ENCODE assay signal across 27 cellular contexts in genomic region chr18:39550701-39551100, GRCh38.
DNase-seq lines count a peak whose midpoint lies in the region; ATAC-seq, FAIRE-seq and TF ChIP-seq lines count a peak whose summit lies in the region.
"Had no signal": no experiment of that assay in that cellular context is flagged by ENCODE, and none has a peak within 500 bp of the region (broad histone marks: within the 10 kb centered on the region; RNA-seq: fewer than 3 reads in every experiment).

No MANE protein-coding gene starts in this region.

- no peaks in the 10 kb centered on the region for H3K79me2 ChIP-seq in HepG2 (ENCODE audit: insufficient read depth, low read length)

- H3K27ac ChIP-seq in HepG2 (ENCODE audit: extremely low read length, insufficient read depth, low read length) = no peak overlapping the region
- H3K27ac ChIP-seq in right lobe of liver = no peak overlapping the region
- H3K27ac ChIP-seq: 22Rv1; A549; BLaER1; BLaER1 treated with 17β-estradiol and CSF1 and Interleukin-3, amounts not matched to agents 10 nM and 100 nM; C4-2B had no signal

- no peak for DNase-seq in HepG2 (ENCODE audit: low spot score)
- no peak for DNase-seq in right lobe of liver
- DNase-seq: 8988T; ACHN; AML-193; BE2C; C1 segment of cervical spinal cord; Caco-2; Calu3; CD4-positive, alpha-beta T cell; CD4-positive, CD25-positive, alpha-beta regulatory T cell; CD8-positive, alpha-beta memory T cell; CD8-positive, alpha-beta T cell; COR-L47; DMS 273 treated with DMSO at 0.1 percent for 48 hours; DMS153; DMS53; DMS79; DMS79 treated with DMSO at 0.1 percent for 48 hours; DND-41; EL had no signal

- TF ChIP-seq EP300 in HepG2 (IDR thresholded peaks at IDR 0.05; ENCODE audit: low read depth in 2 of 2, low read length in 2 of 2) = no peak
- TF ChIP-seq EP300 in HepG2 (CRISPR knock-in tag; IDR thresholded peaks at IDR 0.05; ENCODE audit: borderline replicate concordance) = no peak

- no peak overlapping the region for H3K4me3 ChIP-seq in HepG2 (replicated peaks in 1 of 3; ENCODE audit: insufficient read depth in 1 of 3, low read depth in 2 of 3, low read length in 3 of 3)
- no peak overlapping the region for H3K4me3 ChIP-seq in right lobe of liver
- H3K4me3 ChIP-seq: A549; BLaER1; BLaER1 treated with 17β-estradiol and CSF1 and Interleukin-3, amounts not matched to agents 10 nM and 100 nM had no signal

- no peak overlapping the region for H2AFZ ChIP-seq in HepG2 (ENCODE audit: low read length)

- 100% methylated on average over 2 of the region's 2 CpGs for WGBS in HepG2 (ENCODE audit: low lambda C conversion rate)
- WGBS in right lobe of liver (ENCODE audit: insufficient coverage, low coverage, low lambda C conversion rate, missing lambda C conversion rate) = 53% methylated on average over 2 of the region's 2 CpGs

- POLR2A ChIA-PET in HepG2 (lab: Yijun Ruan, JAX) = no interaction called here

- ATAC-seq in HepG2 (no peak), right lobe of liver (no peak)
- ATAC-seq: A549; CD8-positive, alpha-beta T cell had no signal

- TF ChIP-seq POLR2A in HepG2 (IDR thresholded peaks at IDR 0.05; ENCODE audit: insufficient read depth in 1 of 2, low read depth in 2 of 2, low read length in 2 of 2) (no peak), right lobe of liver (IDR thresholded peaks at IDR 0.05) (no peak)

- H3K9ac ChIP-seq in HepG2 (ENCODE audit: insufficient read depth, low read depth, low read length) = no peak overlapping the region
- H3K9ac ChIP-seq: BLaER1; BLaER1 treated with 17β-estradiol and CSF1 and Interleukin-3, amounts not matched to agents 10 nM and 100 nM had no signal

- CTCF ChIA-PET in HepG2 (lab: Yijun Ruan, JAX; ENCODE audit: low intra/inter-chr PET ratio, low total read pairs) = no interaction called here

- H3K27me3 ChIP-seq in HepG2 (ENCODE audit: control insufficient read depth in 1 of 2, insufficient read depth in 2 of 2, low read length in 2 of 2) (no peaks in the 10 kb centered on the region), right lobe of liver (no peaks in the 10 kb centered on the region)
- H3K27me3 ChIP-seq: BE2C; BLaER1; BLaER1 treated with 17β-estradiol and CSF1 and Interleukin-3, amounts not matched to agents 10 nM and 100 nM had no signal

- BruUV-seq in HepG2 (replicated peaks; lab: Mats Ljungman, UMichigan) = no TSS peak

- in situ Hi-C loops in HepG2 (cut with HindIII; ENCODE audit: extremely low pct_ligation_motif_present, low pct_unique_long_range_greater_than_20kb) = no loop called here

- no peaks in the 10 kb centered on the region for H4K20me1 ChIP-seq in HepG2 (ENCODE audit: insufficient read depth, low read length)
- H4K20me1 ChIP-seq: BLaER1; BLaER1 treated with 17β-estradiol and CSF1 and Interleukin-3, amounts not matched to agents 10 nM and 100 nM had no signal

- H3K9me3 ChIP-seq in HepG2 (ENCODE audit: low read length) (no peaks in the 10 kb centered on the region), right lobe of liver (no peaks in the 10 kb centered on the region)
- H3K9me3 ChIP-seq: A549; BE2C; BLaER1; BLaER1 treated with 17β-estradiol and CSF1 and Interleukin-3, amounts not matched to agents 10 nM and 100 nM; Caco-2 had no signal

- TF ChIP-seq CTCF in HepG2 (CRISPR knock-in tag; IDR thresholded peaks at IDR 0.05) (no peak), right lobe of liver (IDR thresholded peaks at IDR 0.05) (no peak)

- intact Hi-C loops in HepG2 (cut with micrococcal nuclease; ENCODE audit: unreplicated experiment) (no loop called here), right lobe of liver (cut with DNase I) (no loop called here)

- H3K4me1 ChIP-seq in HepG2 (ENCODE audit: insufficient read depth, low read length) (no peaks in the 10 kb centered on the region), right lobe of liver (no peaks in the 10 kb centered on the region)
- H3K4me1 ChIP-seq: A549; BE2C; BLaER1; BLaER1 treated with 17β-estradiol and CSF1 and Interleukin-3, amounts not matched to agents 10 nM and 100 nM; Caco-2 had no signal

- no peak for TF ChIP-seq RAD21 in HepG2 (CRISPR knock-in tag; IDR thresholded peaks at IDR 0.05)

- no peak for FAIRE-seq in HepG2 (lab: Jason Lieb, UNC)
- FAIRE-seq: A549, D721Med had no signal

- H3K4me2 ChIP-seq in HepG2 (ENCODE audit: low read depth, low read length) = no peak overlapping the region
- H3K4me2 ChIP-seq: A549; BLaER1; BLaER1 treated with 17β-estradiol and CSF1 and Interleukin-3, amounts not matched to agents 10 nM and 100 nM had no signal

- no peaks in the 10 kb centered on the region for H3K36me3 ChIP-seq in HepG2 (replicated peaks in 1 of 2; ENCODE audit: control insufficient read depth in 1 of 2, insufficient read depth in 2 of 2, low read length in 2 of 2)
- no peaks in the 10 kb centered on the region for H3K36me3 ChIP-seq in right lobe of liver
- H3K36me3 ChIP-seq: BE2C; BLaER1; BLaER1 treated with 17β-estradiol and CSF1 and Interleukin-3, amounts not matched to agents 10 nM and 100 nM had no signal

TF ChIP-seq in HepG2, 621 proteins besides CTCF, POLR2A, EP300 and RAD21:
- TF ChIP-seq ZNF543 (CRISPR knock-in tag; IDR thresholded peaks at IDR 0.05) (peak; percentile 91; the same call in 1 of the 2 replicates), LRRFIP1 (CRISPR knock-in tag; conservative IDR thresholded peaks at IDR 0.05) (no peak)
